Comparison of ENCODE assay signal across 8 cellular contexts in genomic region chr1:234725177-234726132, GRCh38.
DNase-seq lines count a peak whose midpoint lies in the region; ATAC-seq and TF ChIP-seq lines count a peak whose summit lies in the region.

No MANE protein-coding gene starts in this region.

- peak; percentile 42 for DNase-seq in NCI-H2227 (lab: John Stamatoyannopoulos, UW; ENCODE audit: unreplicated experiment)
- DNase-seq in NCI-H2227 treated with DMSO at 0.1 percent for 48 hours (lab: John Stamatoyannopoulos, UW) = no peak
- DNase-seq in WERI-Rb-1 = peak; percentile 31
- DNase-seq in colonic mucosa = peak; percentile 56
- DNase-seq in superior temporal gyrus (ENCODE audit: extremely low spot score) = peak; percentile 73

- H3K27ac ChIP-seq in WERI-Rb-1 = peak overlapping the region; percentile 96
- H3K27ac ChIP-seq in colonic mucosa = peak overlapping the region; percentile 99
- H3K27ac ChIP-seq in muscle layer of colon (ENCODE audit: low read depth, low read length) = peak overlapping the region; percentile 100

- H3K9me3 ChIP-seq in WERI-Rb-1 (ENCODE audit: severe bottlenecking) = no peaks in the 10 kb centered on the region
- no peaks in the 10 kb centered on the region for H3K9me3 ChIP-seq in colonic mucosa
- no peaks in the 10 kb centered on the region for H3K9me3 ChIP-seq in muscle layer of colon (ENCODE audit: low read length)

- H3K4me1 ChIP-seq in colonic mucosa = peaks cover 44% of the 10 kb centered on the region
- H3K4me1 ChIP-seq in muscle layer of colon (ENCODE audit: insufficient read depth, low read length) = peaks cover 68% of the 10 kb centered on the region

- H3K9ac ChIP-seq in colonic mucosa (ENCODE audit: low read depth in 2 of 2, low read length in 2 of 2) = peak overlapping the region; percentile 31 to 90
- peak overlapping the region; percentile 72 for H3K9ac ChIP-seq in muscle layer of colon (ENCODE audit: low read length)

- H3K27me3 ChIP-seq in WERI-Rb-1 (ENCODE audit: insufficient read depth, low read depth, severe bottlenecking) = no peaks in the 10 kb centered on the region
- no peaks in the 10 kb centered on the region for H3K27me3 ChIP-seq in colonic mucosa
- H3K27me3 ChIP-seq in muscle layer of colon (ENCODE audit: control insufficient read depth in 1 of 2, insufficient read depth in 2 of 2, low read length in 2 of 2) = no peaks in the 10 kb centered on the region

- intact Hi-C loops in colonic mucosa (cut with DNase I) = loop anchor here (10.0 kb wide), 2 partner anchors 259 to 359 kb away; no protein-coding TSS in a partner anchor

- TF ChIP-seq CTCF in WERI-Rb-1 (IDR thresholded peaks at IDR 0.05; ENCODE audit: low read depth, low read length) (no peak), colonic mucosa (IDR thresholded peaks at IDR 0.05) (no peak)

- no peaks in the 10 kb centered on the region for H3K36me3 ChIP-seq in WERI-Rb-1
- H3K36me3 ChIP-seq in colonic mucosa = no peaks in the 10 kb centered on the region
- H3K36me3 ChIP-seq in muscle layer of colon (ENCODE audit: insufficient read depth, low read length) = no peaks in the 10 kb centered on the region

- H3K4me3 ChIP-seq in WERI-Rb-1 (ENCODE audit: low read depth, low read length) (no peak overlapping the region), colonic mucosa (no peak overlapping the region), muscle layer of colon (ENCODE audit: low read depth in 1 of 2, low read length in 2 of 2) (peak overlapping the region in 1 of 2 donors; percentile 44)

- ATAC-seq in HG02798 (IDR thresholded peaks at IDR 0.05; ENCODE audit: poor library complexity, unreplicated experiment) (no peak), GM18909 (IDR thresholded peaks at IDR 0.05; ENCODE audit: poor library complexity, unreplicated experiment) (no peak)
